In genomic region chr9:68533678-68534077, GRCh38 we compare ENCODE assay signal across 17 cellular contexts. TPM values are rescaled to one million over a fixed set of nuclear protein-coding genes. Genes with fewer than 3 reads are reported as not detected.
DNase-seq lines count a peak whose midpoint lies in the region; ATAC-seq and TF ChIP-seq lines count a peak whose summit lies in the region.
"Had no signal": no experiment of that assay in that cellular context is flagged by ENCODE, and none has a peak within 500 bp of the region (broad histone marks: within the 10 kb centered on the region; RNA-seq: fewer than 3 reads in every experiment).

No MANE protein-coding gene starts in this region.

- in situ Hi-C loops in Caki2 (cut with HindIII; ENCODE audit: low pct_unique_long_range_greater_than_20kb, low sequenced_read_pairs), result no loop called here

- H3K36me3 ChIP-seq in esophagus muscularis mucosa (peaks cover 0 to 35% (median 16%) of the 10 kb centered on the region in 4 donors), neutrophil (peaks cover 3% of the 10 kb centered on the region)

- TF ChIP-seq CTCF in esophagus muscularis mucosa (IDR thresholded peaks at IDR 0.05) (no peak), neutrophil (IDR thresholded peaks at IDR 0.05) (no peak)

- 30% methylated on average over 3 of the region's 3 CpGs for WGBS in esophagus muscularis mucosa

- H3K9me3 ChIP-seq in esophagus muscularis mucosa, result no peaks in the 10 kb centered on the region
- no peaks in the 10 kb centered on the region for H3K9me3 ChIP-seq in neutrophil

- peak; percentile 77 for TF ChIP-seq EP300 in esophagus muscularis mucosa (IDR thresholded peaks at IDR 0.05)

- H3K27ac ChIP-seq in esophagus muscularis mucosa (replicated peaks in 1 of 4) (peak overlapping the region; percentile 85 to 89 (median 86)), neutrophil (peak overlapping the region; percentile 93)
- H3K27ac ChIP-seq: KMS-11 had no signal

- H3K4me3 ChIP-seq in esophagus muscularis mucosa (no peak overlapping the region), neutrophil (ENCODE audit: low read depth in 1 of 2, low read length in 1 of 2) (no peak overlapping the region)

- TF ChIP-seq POLR2A in esophagus muscularis mucosa (IDR thresholded peaks at IDR 0.05; ENCODE audit: low read depth), result no peak

- DNase-seq in Caki2 (ENCODE audit: low read depth) (peak; percentile 7), NCI-H1694 (lab: John Stamatoyannopoulos, UW) (peak; percentile 26), esophagus muscularis mucosa (ENCODE audit: extremely low spot score) (no peak), RPMI8226 (no peak), D341Med (ENCODE audit: low spot score) (no peak)
- DNase-seq: CD4-positive, alpha-beta T cell; MM.1S; NCI-H1105; NCI-H187 treated with DMSO at 0.1 percent for 48 hours; NCI-H748 treated with DMSO at 0.1 percent for 48 hours; SIG-M5 had no signal

- ATAC-seq in GM18517 (IDR thresholded peaks at IDR 0.05; ENCODE audit: unreplicated experiment) (no peak), HG03442 (IDR thresholded peaks at IDR 0.05; ENCODE audit: unreplicated experiment) (no peak)

- H3K27me3 ChIP-seq in esophagus muscularis mucosa (no peaks in the 10 kb centered on the region), neutrophil (no peaks in the 10 kb centered on the region)

- H3K4me1 ChIP-seq in esophagus muscularis mucosa, result peaks cover 38 to 99% (median 76%) of the 10 kb centered on the region in 4 donors
- H3K4me1 ChIP-seq in neutrophil (ENCODE audit: control insufficient read depth in 1 of 2, insufficient read depth in 1 of 2, low read depth in 1 of 2, low read length in 1 of 2), result peaks cover 52 to 54% of the 10 kb centered on the region in 2 experiments

- intact Hi-C loops in esophagus muscularis mucosa (cut with DNase I), result no loop called here

RNA-seq across cellular contexts. Expression of gene TMEM252, which starts 7.0 kb away (rescaled TPM):
- not detected in 2 replicates for total RNA-seq in Caki2 (2014; rRNA removed; shearing (Covaris generic); ENCODE audit: low replicate concordance)
- under 1 TPM in 1 of 4 donors, not detected in 3; 0.34 TPM for total RNA-seq in esophagus muscularis mucosa
- total RNA-seq: B cell; CD4-positive, alpha-beta T cell; Daoy had no signal

Comparison
In these comparisons a context has a peak if more than half of its experiments do, and no peak if none do; other contexts are left out.
1. DNase-seq: peak in Caki2 (single experiment) and NCI-H1694 (single experiment); none in esophagus muscularis mucosa (single experiment), RPMI8226 (single experiment) and D341Med (single experiment).